In the genomic region with DNA sequence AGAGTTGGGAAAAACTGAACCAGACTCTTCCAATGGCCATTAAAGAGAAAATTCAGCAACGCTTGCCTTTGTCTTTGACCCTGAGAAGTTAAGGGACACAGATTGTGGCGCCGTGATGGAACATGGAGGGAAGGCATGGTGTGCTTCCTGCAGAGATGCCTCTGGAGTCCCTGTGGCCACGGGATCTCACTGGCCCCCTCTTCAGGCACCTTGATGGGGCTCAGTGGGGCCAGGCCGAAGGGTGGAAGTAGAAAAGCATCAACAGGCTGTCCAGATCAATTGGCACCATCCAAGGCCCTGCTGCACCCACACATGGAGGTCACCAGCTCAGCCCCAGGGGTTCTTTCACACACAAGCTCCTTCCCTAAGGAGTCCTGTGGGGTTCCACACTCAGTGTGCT, we compare ENCODE assay signal across 16 cellular contexts. TPM values are rescaled to one million over a fixed set of nuclear protein-coding genes. Genes with fewer than 3 reads are reported as not detected.
DNase-seq lines count a peak whose midpoint lies in the region; ATAC-seq and TF ChIP-seq lines count a peak whose summit lies in the region.
"Had no signal": no experiment of that assay in that cellular context is flagged by ENCODE, and none has a peak within 500 bp of the region (broad histone marks: within the 10 kb centered on the region; RNA-seq: fewer than 3 reads in every experiment).

No MANE protein-coding gene starts in this region.

- dilution Hi-C loops in IMR-90 (cut with HindIII; ENCODE audit: low sequenced_read_pairs, unreplicated experiment): no loop called here

- peak overlapping the region; percentile 35 for H3K27ac Mint-ChIP-seq in activated naive CD4-positive, alpha-beta T cell treated with anti-CD3 and anti-CD28 coated beads, Interleukin-2, amount 50 U/mL, for 24 hours
- H3K27ac Mint-ChIP-seq: B cell had no signal

- H3K4ac ChIP-seq in IMR-90 (ENCODE audit: low read depth, low read length): no peak overlapping the region

- no peak overlapping the region for H2AK5ac ChIP-seq in IMR-90 (ENCODE audit: low read depth, low read length)

- TF ChIP-seq POLR2A in IMR-90 (IDR thresholded peaks at IDR 0.05; ENCODE audit: low read depth, low read length) (no peak), sigmoid colon (IDR thresholded peaks at IDR 0.05) (no peak)

- H3K79me1 ChIP-seq in IMR-90 (ENCODE audit: low read depth in 1 of 2, low read length in 2 of 2): no peaks in the 10 kb centered on the region; a peak in 1 of 4 replicates

- no TSS peak for BruUV-seq in IMR-90 (replicated peaks; lab: Mats Ljungman, UMichigan)

- intact Hi-C loops in IMR-90 (cut with micrococcal nuclease) (no loop called here), sigmoid colon (cut with DNase I) (no loop called here)

- no peak overlapping the region for H3K56ac ChIP-seq in IMR-90 (ENCODE audit: extremely low read depth, insufficient read depth, low read length)

- no peak overlapping the region for H2BK20ac ChIP-seq in IMR-90 (ENCODE audit: low read depth, low read length)

- peak overlapping the region; percentile 37 for H2AK9ac ChIP-seq in IMR-90 (replicated peaks; ENCODE audit: low read depth, low read length, poor library complexity)

- H3K9ac ChIP-seq in IMR-90 (ENCODE audit: low read depth, low read length): no peak overlapping the region
- H3K9ac ChIP-seq: BLaER1 treated with 17β-estradiol and CSF1 and Interleukin-3, amounts not matched to agents 10 nM and 100 nM; GM23248 had no signal

- H3K4me1 ChIP-seq in IMR-90 (ENCODE audit: control insufficient read depth, insufficient read depth, low read length) (no peaks in the 10 kb centered on the region; the same call in 1 of the 2 replicates), sigmoid colon (peaks cover 0 to 15% (median 11%) of the 10 kb centered on the region in 4 donors)
- H3K4me1 ChIP-seq: BLaER1 treated with 17β-estradiol and CSF1 and Interleukin-3, amounts not matched to agents 10 nM and 100 nM had no signal

- peaks cover 11% of the 10 kb centered on the region for H3K36me3 Mint-ChIP-seq in activated naive CD4-positive, alpha-beta T cell treated with anti-CD3 and anti-CD28 coated beads, Interleukin-2, amount 50 U/mL, for 24 hours

- H3K23ac ChIP-seq in IMR-90 (ENCODE audit: low read depth, low read length): no peak overlapping the region

- no peaks in the 10 kb centered on the region; the same call in 1 of the 2 replicates for H3K9me1 ChIP-seq in IMR-90 (ENCODE audit: insufficient read depth, low read length)

- TF ChIP-seq CTCF in IMR-90 (conservative IDR thresholded peaks at IDR 0.05; ENCODE audit: low read depth, low read length) (no peak), sigmoid colon (IDR thresholded peaks at IDR 0.05) (no peak)

- peaks cover 5% of the 10 kb centered on the region; the same call in 1 of the 2 replicates for H4K20me1 ChIP-seq in IMR-90 (ENCODE audit: insufficient read depth, low read length)

- no peak overlapping the region for H3K14ac ChIP-seq in IMR-90 (replicated peaks; ENCODE audit: low read depth, low read length)

- H3K27me3 Mint-ChIP-seq in activated naive CD4-positive, alpha-beta T cell treated with anti-CD3 and anti-CD28 coated beads, Interleukin-2, amount 50 U/mL, for 24 hours: no peaks in the 10 kb centered on the region
- H3K27me3 Mint-ChIP-seq: B cell, IgD-negative memory B cell had no signal

- POLR2A ChIA-PET in IMR-90 (lab: Charles Lee; ENCODE audit: unreplicated experiment): no interaction called here

- H3K36me3 ChIP-seq in IMR-90 (ENCODE audit: control insufficient read depth, insufficient read depth, low read length): peaks cover 47% of the 10 kb centered on the region
- H3K36me3 ChIP-seq in sigmoid colon: peaks cover 13 to 62% (median 22%) of the 10 kb centered on the region in 4 donors

- H3K18ac ChIP-seq in IMR-90 (ENCODE audit: low read depth, low read length): no peak overlapping the region

- H2BK120ac ChIP-seq in IMR-90 (ENCODE audit: low read depth, low read length): no peak overlapping the region

- H3K9me3 ChIP-seq in IMR-90 (ENCODE audit: control insufficient read depth, insufficient read depth, low read length): no peaks in the 10 kb centered on the region
- H3K9me3 ChIP-seq in sigmoid colon: no peaks in the 10 kb centered on the region
- H3K9me3 ChIP-seq: BLaER1 treated with 17β-estradiol and CSF1 and Interleukin-3, amounts not matched to agents 10 nM and 100 nM had no signal

- no peak overlapping the region for H2BK15ac ChIP-seq in IMR-90 (ENCODE audit: low read depth, low read length)

- in situ Hi-C loops in IMR-90 (cut with MboI; ENCODE audit: low sequenced_read_pairs): loop anchor here (10.0 kb wide), 1 partner anchor 291 kb away; a partner anchor contains a TSS

- H4K8ac ChIP-seq in IMR-90 (ENCODE audit: low read depth in 2 of 2, low read length in 2 of 2): no peak overlapping the region

- no peaks in the 10 kb centered on the region for H3K27me3 ChIP-seq in IMR-90 (ENCODE audit: control insufficient read depth, insufficient read depth, low read length)
- no peaks in the 10 kb centered on the region for H3K27me3 ChIP-seq in sigmoid colon

- no peak overlapping the region for H2BK5ac ChIP-seq in IMR-90 (ENCODE audit: low read depth, low read length, poor library complexity, severe bottlenecking)

- CTCF ChIA-PET in IMR-90 (lab: Yijun Ruan, JAX): no interaction called here

- ATAC-seq in IMR-90 (ENCODE audit: low read depth) (no peak), left lobe of liver (no peak)
- ATAC-seq: CD8-positive, alpha-beta T cell; HCT116 had no signal

- H3K4me3 ChIP-seq in IMR-90 (ENCODE audit: insufficient read depth, low read depth, low read length) (no peak overlapping the region), sigmoid colon (no peak overlapping the region)
- H3K4me3 ChIP-seq: BLaER1 treated with 17β-estradiol and CSF1 and Interleukin-3, amounts not matched to agents 10 nM and 100 nM; GM23248 had no signal

- no peak for TF ChIP-seq RAD21 in IMR-90 (IDR thresholded peaks at IDR 0.05; ENCODE audit: low read length)

- no peak overlapping the region for H3K27ac ChIP-seq in IMR-90 (ENCODE audit: insufficient read depth, low read length)
- no peak overlapping the region for H3K27ac ChIP-seq in sigmoid colon
- H3K27ac ChIP-seq: BLaER1 treated with 17β-estradiol and CSF1 and Interleukin-3, amounts not matched to agents 10 nM and 100 nM; GM23248 had no signal

- no peak for DNase-seq in activated naive CD4-positive, alpha-beta T cell treated with Interleukin-2 at 50 U/mL for 16 hours
- DNase-seq in IMR-90: no peak
- peak; percentile 38 for DNase-seq in left lobe of liver (ENCODE audit: low spot score)
- peak; percentile 49 for DNase-seq in sigmoid colon
- no peak for DNase-seq in NOMO-1 treated with dmso at 0.1 percent for 144 hours (lab: John Stamatoyannopoulos, UW; ENCODE audit: unreplicated experiment)
- DNase-seq in SHP77 treated with DMSO at 0.1 percent for 48 hours (lab: John Stamatoyannopoulos, UW): no peak
- DNase-seq: Calu3; CD8-positive, alpha-beta T cell; DMS79 treated with DMSO at 0.1 percent for 48 hours; GF-D8; GM23248 had no signal

- WGBS in IMR-90 (ENCODE audit: extremely low coverage in 2 of 2, insufficient read length in 1 of 2), 2 experiments: no CpG with 5 or more reads among the region's 5 CpGs
- 95 to 96% methylated on average over 5 of the region's 5 CpGs for WGBS in sigmoid colon, 2 donors

- no peak overlapping the region for H4K91ac ChIP-seq in IMR-90 (ENCODE audit: insufficient read depth, low read depth, low read length)

- H3K4me2 ChIP-seq in IMR-90 (ENCODE audit: low read depth, low read length): no peak overlapping the region
- H3K4me2 ChIP-seq: BLaER1 treated with 17β-estradiol and CSF1 and Interleukin-3, amounts not matched to agents 10 nM and 100 nM had no signal

- H3K4me1 Mint-ChIP-seq in activated naive CD4-positive, alpha-beta T cell treated with anti-CD3 and anti-CD28 coated beads, Interleukin-2, amount 50 U/mL, for 24 hours: peaks cover 20% of the 10 kb centered on the region

- no peaks in the 10 kb centered on the region for H3K9me3 Mint-ChIP-seq in activated naive CD4-positive, alpha-beta T cell treated with anti-CD3 and anti-CD28 coated beads, Interleukin-2, amount 50 U/mL, for 24 hours
- H3K9me3 Mint-ChIP-seq: CD8-positive, alpha-beta T cell; IgD-negative memory B cell had no signal

- no peak overlapping the region for H2AFZ ChIP-seq in IMR-90 (replicated peaks; ENCODE audit: low read length, poor library complexity)
- H2AFZ ChIP-seq: GM23248 had no signal

- H3K4me3 Mint-ChIP-seq in activated naive CD4-positive, alpha-beta T cell treated with anti-CD3 and anti-CD28 coated beads, Interleukin-2, amount 50 U/mL, for 24 hours: no peak overlapping the region
- H3K4me3 Mint-ChIP-seq: B cell; CD8-positive, alpha-beta T cell; IgD-negative memory B cell had no signal

- no peak overlapping the region for H4K5ac ChIP-seq in IMR-90 (ENCODE audit: low read depth, low read length)

- no peak for TF ChIP-seq EP300 in sigmoid colon (IDR thresholded peaks at IDR 0.05)

TF ChIP-seq in IMR-90, 13 proteins besides CTCF, POLR2A, EP300 and RAD21 (continues in another document):
- TF ChIP-seq RCOR1 (IDR thresholded peaks at IDR 0.05; ENCODE audit: insufficient replicate concordance, low read length): no peak
- no peak for TF ChIP-seq MAZ (IDR thresholded peaks at IDR 0.05; ENCODE audit: borderline replicate concordance, low read depth, low read length)
- no peak for TF ChIP-seq NFE2L2 (IDR thresholded peaks at IDR 0.05; ENCODE audit: low read depth, low read length)
- no peak for TF ChIP-seq MXI1 (IDR thresholded peaks at IDR 0.05; ENCODE audit: borderline replicate concordance, low read depth, low read length)
- no peak for TF ChIP-seq BHLHE40 (IDR thresholded peaks at IDR 0.05; ENCODE audit: low read depth, low read length)
- TF ChIP-seq MAFK (IDR thresholded peaks at IDR 0.05; ENCODE audit: low read depth, low read length): no peak
- no peak for TF ChIP-seq FOS (IDR thresholded peaks at IDR 0.05; ENCODE audit: low read depth, low read length)
- no peak for TF ChIP-seq SMC3 (IDR thresholded peaks at IDR 0.05; ENCODE audit: low read depth, low read length)
- no peak for TF ChIP-seq CEBPB (IDR thresholded peaks at IDR 0.05; ENCODE audit: low read depth, low read length)

RNA-seq across cellular contexts. Expression of a gene that starts 42.9 kb away (rescaled TPM):
- total RNA-seq in IMR-90 (2012; rRNA removed) (20.6 and 24.7 TPM in 2 replicates), left lobe of liver (11.9 TPM), sigmoid colon (10 to 100 TPM; 13.3 to 42.1 (median 24.4) TPM)
- polyA plus RNA-seq in IMR-90 (2012; rRNA removed) (12.8 and 15.8 TPM in 2 replicates), sigmoid colon (10 to 100 TPM in 1 of 3 donors, 1 to 10 TPM in 2; 4.6 to 15.0 (median 7.8) TPM)
- 6.6 and 7.2 TPM in 2 replicates for polyA plus RNA-seq in IMR-90 (2012; cell fraction: cytosol; rRNA removed)
- 17.9 and 32.7 TPM in 2 replicates for polyA plus RNA-seq in IMR-90 (2012; cell fraction: nucleus; rRNA removed; ENCODE audit: low replicate concordance)

RNA-seq across cellular contexts. Expression of a gene that starts 43.4 kb away (rescaled TPM):
- 63.3 and 68.8 TPM in 2 replicates for total RNA-seq in IMR-90 (2012; rRNA removed)
- polyA plus RNA-seq in IMR-90 (2012; rRNA removed): 52.1 and 60.6 TPM in 2 replicates
- polyA plus RNA-seq in IMR-90 (2012; cell fraction: cytosol; rRNA removed): 10.4 and 13.8 TPM in 2 replicates
- polyA plus RNA-seq in IMR-90 (2012; cell fraction: nucleus; rRNA removed; ENCODE audit: low replicate concordance): 32.1 and 280 TPM in 2 replicates
- 18.2 TPM for total RNA-seq in left lobe of liver
- 10 to 100 TPM; 51.5 to 88.9 (median 54.7) TPM for total RNA-seq in sigmoid colon
- 10 to 100 TPM; 10.8 to 35.1 (median 13.2) TPM for polyA plus RNA-seq in sigmoid colon

Comparison
In these comparisons a context has a peak if more than half of its experiments do, and no peak if none do; other contexts are left out.
1. DNase-seq: peak in left lobe of liver (single experiment) and sigmoid colon (single experiment); none in activated naive CD4-positive, alpha-beta T cell treated with Interleukin-2 at 50 U/mL for 16 hours (single experiment), IMR-90 (single experiment), NOMO-1 treated with dmso at 0.1 percent for 144 hours (single experiment) and SHP77 treated with DMSO at 0.1 percent for 48 hours (single experiment).